ENCODE assay signal across 26 cellular contexts in the genomic region with DNA sequence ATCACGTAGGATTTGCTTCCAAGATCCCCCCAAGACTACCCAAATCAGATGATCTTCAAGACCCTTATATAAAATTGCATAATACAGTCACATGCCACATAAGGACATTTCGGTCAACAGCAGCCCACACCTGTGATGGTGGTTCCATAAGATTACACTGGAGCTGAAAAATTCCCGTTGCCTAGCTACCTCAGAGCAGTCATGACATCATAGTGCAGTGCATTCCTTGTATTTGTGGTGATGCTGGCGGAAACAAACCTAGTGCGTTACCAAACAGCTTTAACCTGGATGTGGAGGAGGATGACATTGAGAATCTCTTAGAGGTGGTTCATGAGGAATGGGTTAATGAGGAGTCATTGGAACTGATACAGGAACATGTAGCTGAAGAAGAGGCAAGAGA. TPM values are rescaled to one million over a fixed set of nuclear protein-coding genes. Genes with fewer than 3 reads are reported as not detected.
DNase-seq lines count a peak whose midpoint lies in the region; FAIRE-seq and TF ChIP-seq lines count a peak whose summit lies in the region.
"Had no signal": no experiment of that assay in that cellular context is flagged by ENCODE, and none has a peak within 500 bp of the region (broad histone marks: within the 10 kb centered on the region; RNA-seq: fewer than 3 reads in every experiment).

No MANE protein-coding gene starts in this region.

- H4K20me1 ChIP-seq in BLaER1 treated with 17β-estradiol and CSF1 and Interleukin-3, amounts not matched to agents 10 nM and 100 nM, result peaks cover 0 to 21% (median 0%) of the 10 kb centered on the region in 11 experiments; a peak in 7 of 22 replicates

- H3K4me3 ChIP-seq in BLaER1 treated with 17β-estradiol and CSF1 and Interleukin-3, amounts not matched to agents 10 nM and 100 nM, result peak overlapping the region in 6 of 10 experiments; percentile 9 to 96 (median 33); a peak in 7 of 20 replicates
- H3K4me3 ChIP-seq: HAP-1, K562, MG63, SJSA1 had no signal

- H3K9me3 Mint-ChIP-seq in brain (peaks cover 55 to 83% (median 64%) of the 10 kb centered on the region in 5 experiments), nephron progenitor cell (peaks cover 96% of the 10 kb centered on the region)

- peaks cover 46% of the 10 kb centered on the region for H3K4me1 Mint-ChIP-seq in brain
- H3K4me1 Mint-ChIP-seq in nephron progenitor cell, result peaks cover 25% of the 10 kb centered on the region

- H3K9ac ChIP-seq in BLaER1 treated with 17β-estradiol and CSF1 and Interleukin-3, amounts not matched to agents 10 nM and 100 nM, result no peak overlapping the region

- peaks cover 8% of the 10 kb centered on the region for H3K27me3 Mint-ChIP-seq in brain
- H3K27me3 Mint-ChIP-seq in nephron progenitor cell (ENCODE audit: low read depth, poor library complexity), result peaks cover 12% of the 10 kb centered on the region
- H3K27me3 Mint-ChIP-seq: CD4-positive, CD25-positive, alpha-beta regulatory T cell had no signal

- H3K36me3 Mint-ChIP-seq in brain, result peaks cover 93% of the 10 kb centered on the region
- H3K36me3 Mint-ChIP-seq in nephron progenitor cell (ENCODE audit: low read depth), result peaks cover 94% of the 10 kb centered on the region

- peak overlapping the region in 1 of 5 experiments; percentile 5 for H3K27ac Mint-ChIP-seq in brain
- no peak overlapping the region for H3K27ac Mint-ChIP-seq in nephron progenitor cell
- H3K27ac Mint-ChIP-seq: HFFc6 had no signal

- TF ChIP-seq CTCF in brain (conservative IDR thresholded peaks at IDR 0.05) (no peak), nephron progenitor cell (IDR thresholded peaks at IDR 0.05) (no peak)

- FAIRE-seq in GM12891 (lab: Jason Lieb, UNC), result peak; percentile 48
- FAIRE-seq: HTR-8/SVneo, K562 had no signal

- 0 out of 2 replicates have a peak, but pooled peaks have one; percentile 17 for TF ChIP-seq POLR2A in GM12891 (IDR thresholded peaks at IDR 0.05; ENCODE audit: low read depth, low read length)

- H3K4me2 ChIP-seq in BLaER1 treated with 17β-estradiol and CSF1 and Interleukin-3, amounts not matched to agents 10 nM and 100 nM, result no peak overlapping the region

- H3K9me3 ChIP-seq in BLaER1 treated with 17β-estradiol and CSF1 and Interleukin-3, amounts not matched to agents 10 nM and 100 nM (replicated peaks in 1 of 11), result peaks cover 74 to 84% (median 82%) of the 10 kb centered on the region in 11 experiments

- no peaks in the 10 kb centered on the region for H3K27me3 ChIP-seq in BLaER1 treated with 17β-estradiol and CSF1 and Interleukin-3, amounts not matched to agents 10 nM and 100 nM
- H3K27me3 ChIP-seq: MG63, SJSA1 had no signal

- DNase-seq in GM12891 (ENCODE audit: insufficient read length, low spot score), result no peak
- DNase-seq in nephron progenitor cell, result no peak
- no peak for DNase-seq in NCI-H1048 (lab: John Stamatoyannopoulos, UW)
- DNase-seq in activated gamma-delta T cell treated with Interleukin-2 at 50 U/mL for 16 hours, result no peak
- no peak for DNase-seq in NCI-H510A treated with DMSO at 0.1 percent for 48 hours (lab: John Stamatoyannopoulos, UW)
- no peak for DNase-seq in DMS153 (lab: John Stamatoyannopoulos, UW)
- DNase-seq: 8988T; ACHN; CD4-positive, CD25-positive, alpha-beta regulatory T cell; GOT3; HFFc6; Kasumi-1; MG63; NCI-H1417; NCI-H1694; NCI-H2029 treated with DMSO at 0.1 percent for 48 hours; NCI-H446 treated with DMSO at 0.1 percent for 48 hours; NCI-H526 treated with DMSO at 0.1 percent for 48 hours; Right ventricle myocardium superior; RPMI8226 had no signal

- H3K4me3 Mint-ChIP-seq in brain, result peak overlapping the region in 3 of 5 experiments; percentile 9 to 65 (median 17)
- peak overlapping the region; percentile 35 for H3K4me3 Mint-ChIP-seq in nephron progenitor cell
- H3K4me3 Mint-ChIP-seq: HFFc6 had no signal

- H3K27ac ChIP-seq in BLaER1 treated with 17β-estradiol and CSF1 and Interleukin-3, amounts not matched to agents 10 nM and 100 nM, result no peak overlapping the region
- H3K27ac ChIP-seq: SJSA1 had no signal

- H3K36me3 ChIP-seq in BLaER1 treated with 17β-estradiol and CSF1 and Interleukin-3, amounts not matched to agents 10 nM and 100 nM, result peaks cover 79 to 85% (median 82%) of the 10 kb centered on the region in 11 experiments

- peaks cover 9 to 13% (median 11%) of the 10 kb centered on the region in 10 experiments for H3K4me1 ChIP-seq in BLaER1 treated with 17β-estradiol and CSF1 and Interleukin-3, amounts not matched to agents 10 nM and 100 nM

TF ChIP-seq in GM12891, 5 proteins besides CTCF, POLR2A, EP300 and RAD21:
- no peak for TF ChIP-seq POU2F2 (IDR thresholded peaks at IDR 0.05; ENCODE audit: low read depth, low read length)
- no peak for TF ChIP-seq POLR2AphosphoS5 (IDR thresholded peaks at IDR 0.05; ENCODE audit: low read depth, low read length)
- TF ChIP-seq PAX5 (IDR thresholded peaks at IDR 0.05; ENCODE audit: insufficient read depth, low read length, severe bottlenecking), result no peak
- TF ChIP-seq TAF1 (IDR thresholded peaks at IDR 0.05; ENCODE audit: low read depth, low read length), result no peak
- no peak for TF ChIP-seq SPI1 (IDR thresholded peaks at IDR 0.05; ENCODE audit: low read depth, low read length)
TF ChIP-seq in GM12891: peak in this region for 0.

RNA-seq across cellular contexts. Expression of gene ZNF766, which starts 4.8 kb away (rescaled TPM):
- polyA plus RNA-seq in GM12891 (2012; ENCODE audit: low read depth, missing spikeins), result 9.8 TPM
- 5.0 TPM for polyA plus RNA-seq in brain (ENCODE audit: insufficient read depth, low read depth, low replicate concordance)

RNA-seq across cellular contexts. Expression of gene ZNF480, which starts 22.8 kb away (rescaled TPM):
- polyA plus RNA-seq in GM12891 (2012; ENCODE audit: low read depth, missing spikeins), result 3.2 TPM
- polyA plus RNA-seq in brain (ENCODE audit: insufficient read depth, low read depth, low replicate concordance), result 1.2 TPM
